Comparison of ENCODE assay signal across 9 cellular contexts in genomic region chr19:46571495-46571894, GRCh38. TPM values are rescaled to one million over a fixed set of nuclear protein-coding genes. Genes with fewer than 3 reads are reported as not detected.
A peak's percentile ranks its signal among the peaks of the same experiment; 100 is the strongest.
DNase-seq lines count a peak whose midpoint lies in the region; ATAC-seq, FAIRE-seq and TF ChIP-seq lines count a peak whose summit lies in the region.
"Had no signal": no experiment of that assay in that cellular context is flagged by ENCODE, and none has a peak within 500 bp of the region (broad histone marks: within the 10 kb centered on the region; RNA-seq: fewer than 3 reads in every experiment).

No MANE protein-coding gene starts in this region.

- H3K4me3 ChIP-seq in NB4 (ENCODE audit: low read depth, low read length) (no peak overlapping the region), small intestine (ENCODE audit: low read depth in 1 of 2, low read length in 2 of 2) (no peak overlapping the region)

- TF ChIP-seq CTCF in NB4 (IDR thresholded peaks at IDR 0.05; ENCODE audit: low read depth, low read length), result peak; percentile 61

- 25 to 56% (median 55%) methylated on average over 5 of the region's 5 CpGs for WGBS in small intestine, 3 donors

- no peaks in the 10 kb centered on the region for H3K9me3 ChIP-seq in small intestine (ENCODE audit: control insufficient read depth, low read depth)
- H3K9me3 ChIP-seq: neutrophil had no signal

- DNase-seq in activated T-cell treated with anti-CD3 and anti-CD28 coated beads for 48 hours (ENCODE audit: low read depth) (peak; percentile 6), NB4 (ENCODE audit: low read depth) (peak; percentile 70), ecto neural progenitor cell (ENCODE audit: low spot score) (peak; percentile 52), small intestine (peak; percentile 18)
- no peak for DNase-seq in activated T-cell treated with anti-CD3 and anti-CD28 coated beads, Interleukin-2, amount 50 U/mL, for 1 hour

- no peak overlapping the region for H3K27ac ChIP-seq in small intestine (ENCODE audit: low read depth in 1 of 2, low read length in 1 of 2)
- H3K27ac ChIP-seq: neutrophil had no signal

- no peak for FAIRE-seq in small intestine (lab: Jason Lieb, UNC)

- ATAC-seq in HG02623 (IDR thresholded peaks at IDR 0.05; ENCODE audit: unreplicated experiment) (no peak), HG03520 (IDR thresholded peaks at IDR 0.05; ENCODE audit: unreplicated experiment) (no peak), HG03039 (IDR thresholded peaks at IDR 0.05; ENCODE audit: unreplicated experiment) (no peak)

- no peaks in the 10 kb centered on the region for H3K4me1 ChIP-seq in small intestine (ENCODE audit: control insufficient read depth in 2 of 2, insufficient read depth in 1 of 2, low read depth in 1 of 2, low read length in 1 of 2)

- H3K36me3 ChIP-seq in small intestine (ENCODE audit: control insufficient read depth in 2 of 2, insufficient read depth in 2 of 2, low read length in 2 of 2), result no peaks in the 10 kb centered on the region
- H3K36me3 ChIP-seq: neutrophil had no signal

- no peaks in the 10 kb centered on the region for H3K27me3 ChIP-seq in small intestine (ENCODE audit: control insufficient read depth in 2 of 2, insufficient read depth in 2 of 2, low read length in 2 of 2)
- H3K27me3 ChIP-seq: neutrophil had no signal

- TF ChIP-seq POLR2A in NB4 (IDR thresholded peaks at IDR 0.05; ENCODE audit: extremely low read depth, insufficient read length), result no peak

RNA-seq across cellular contexts. Expression of gene CALM3, which starts 29.6 kb away (rescaled TPM):
- 100 to 1,000 TPM; 189 to 356 (median 240) TPM for polyA plus RNA-seq in small intestine

RNA-seq across cellular contexts. Expression of gene PTGIR, which starts 53.4 kb away (rescaled TPM):
- polyA plus RNA-seq in small intestine, result 1 to 10 TPM in 1 of 3 donors, under 1 TPM in 1, not detected in 1; 0.45 to 3.4 TPM
